In the genomic region with DNA sequence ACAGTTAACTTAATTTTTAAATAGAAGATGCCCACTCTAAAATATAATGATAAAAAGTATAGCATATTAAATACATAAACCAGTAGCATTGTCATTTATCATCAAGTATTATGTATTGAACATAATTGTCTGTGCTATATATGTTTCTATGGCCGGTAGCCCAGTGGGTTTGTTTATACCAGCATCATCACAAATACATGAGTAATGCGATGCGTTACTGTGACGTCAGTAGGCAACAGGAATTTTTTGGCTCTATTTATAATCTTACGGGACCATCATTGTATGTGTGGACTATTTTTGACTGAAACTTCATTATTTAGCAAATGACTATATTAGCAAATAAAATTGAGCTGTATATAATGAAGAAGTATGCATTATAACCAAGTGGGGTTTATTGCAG, we compare ENCODE assay signal across 18 cellular contexts.
"Had no signal": no experiment of that assay in that cellular context is flagged by ENCODE, and none has a peak within 500 bp of the region (broad histone marks: within the 10 kb centered on the region; RNA-seq: fewer than 3 reads in every experiment).

No MANE protein-coding gene starts in this region.

- H3K4me3 ChIP-seq: Peyer's patch had no signal

- DNase-seq: activated B cell treated with CpG ODN at 0.5 μM for 24 hours; activated CD4-positive, alpha-beta T cell treated with anti-CD3 and anti-CD28 coated beads for 1 hour; activated CD4-positive, alpha-beta T cell treated with anti-CD3 and anti-CD28 coated beads, Interleukin-2, amount 10 ng/mL, durations not matched to agents 24 days and 14 days; activated CD4-positive, alpha-beta T cell treated with anti-CD3 and anti-CD28 coated beads, Interleukin-2, amount 50 U/mL, for 48 hours; activated effector memory CD4-positive, alpha-beta T cell treated with anti-CD3 and anti-CD28 coated beads, Interleukin-2, amount 50 U/mL, for 16 hours; activated naive CD4-positive, alpha-beta T cell treated with Interleukin-2 at 50 U/mL for 16 hours; activated naive CD8-positive, alpha-beta T cell treated with anti-CD3 and anti-CD28 coated beads, Interleukin-2, amount 50 U/mL, for 24 hours; activated T-cell treated with anti-CD3 and anti-CD28 coated beads, Interleukin-2, amount 50 U/mL, for 4 hours; amygdala; cerebellar nuclear complex; NCI-H1092; NCI-H1417; NCI-H1930; NCI-H2107; NCI-H345; NCI-H510A treated with DMSO at 0.1 percent for 48 hours; Peyer's patch; SHP77 had no signal
